1 cellular context compared by ENCODE assay signal in the genomic region with DNA sequence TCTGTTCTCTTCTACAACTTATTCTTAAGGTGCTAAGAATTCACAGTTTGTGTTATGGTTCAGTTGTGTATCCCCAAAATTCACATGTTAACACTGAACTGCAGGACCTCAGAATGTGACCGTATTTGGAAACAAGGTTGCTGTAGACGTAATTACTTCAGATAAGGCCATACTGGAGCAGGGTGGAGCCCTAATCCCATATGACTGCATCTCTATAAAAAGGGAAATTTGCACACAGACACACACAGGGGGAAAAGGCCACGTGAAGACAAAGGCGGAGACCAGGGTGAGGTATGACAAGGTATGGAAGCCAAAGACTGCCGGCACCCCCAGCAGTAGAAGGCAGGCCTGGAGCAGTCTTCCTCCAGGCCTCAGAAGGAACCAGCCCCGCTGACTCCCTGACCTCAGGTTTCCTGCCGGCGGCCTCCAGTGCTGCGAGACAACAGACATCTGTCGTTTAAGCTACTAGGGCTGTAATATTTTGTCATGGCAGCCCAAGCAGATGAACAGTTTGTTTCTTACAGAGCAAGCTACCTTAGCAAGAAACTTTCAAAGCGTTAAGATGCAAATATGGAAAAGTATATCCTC.
TF ChIP-seq lines count a peak whose summit lies in the region.

No MANE protein-coding gene starts in this region.

TF ChIP-seq in SK-N-SH treated with all-trans-retinoic acid at 6 μM for 48 hours, 23 proteins besides CTCF, POLR2A, EP300 and RAD21 (continued from another document):
- TF ChIP-seq, protein P1, sequence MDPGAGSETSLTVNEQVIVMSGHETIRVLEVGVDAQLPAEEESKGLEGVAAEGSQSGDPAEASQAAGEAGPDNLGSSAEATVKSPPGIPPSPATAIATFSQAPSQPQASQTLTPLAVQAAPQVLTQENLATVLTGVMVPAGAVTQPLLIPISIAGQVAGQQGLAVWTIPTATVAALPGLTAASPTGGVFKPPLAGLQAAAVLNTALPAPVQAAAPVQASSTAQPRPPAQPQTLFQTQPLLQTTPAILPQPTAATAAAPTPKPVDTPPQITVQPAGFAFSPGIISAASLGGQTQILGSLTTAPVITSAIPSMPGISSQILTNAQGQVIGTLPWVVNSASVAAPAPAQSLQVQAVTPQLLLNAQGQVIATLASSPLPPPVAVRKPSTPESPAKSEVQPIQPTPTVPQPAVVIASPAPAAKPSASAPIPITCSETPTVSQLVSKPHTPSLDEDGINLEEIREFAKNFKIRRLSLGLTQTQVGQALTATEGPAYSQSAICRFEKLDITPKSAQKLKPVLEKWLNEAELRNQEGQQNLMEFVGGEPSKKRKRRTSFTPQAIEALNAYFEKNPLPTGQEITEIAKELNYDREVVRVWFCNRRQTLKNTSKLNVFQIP (CRISPR knock-in tag; IDR thresholded peaks at IDR 0.05; ENCODE audit: borderline replicate concordance, low read depth) = no peak
- TF ChIP-seq ARNTL (CRISPR knock-in tag; IDR thresholded peaks at IDR 0.05; ENCODE audit: borderline replicate concordance, low read depth) = no peak
